In genomic region chr1:197222025-197222685, GRCh38 we compare ENCODE assay signal across 2 cellular contexts.
TF ChIP-seq lines count a peak whose summit lies in the region.

No MANE protein-coding gene starts in this region.

TF ChIP-seq in GM23338, 12 proteins besides CTCF, POLR2A, EP300 and RAD21 (continued from another document):
- TF ChIP-seq, protein P1, sequence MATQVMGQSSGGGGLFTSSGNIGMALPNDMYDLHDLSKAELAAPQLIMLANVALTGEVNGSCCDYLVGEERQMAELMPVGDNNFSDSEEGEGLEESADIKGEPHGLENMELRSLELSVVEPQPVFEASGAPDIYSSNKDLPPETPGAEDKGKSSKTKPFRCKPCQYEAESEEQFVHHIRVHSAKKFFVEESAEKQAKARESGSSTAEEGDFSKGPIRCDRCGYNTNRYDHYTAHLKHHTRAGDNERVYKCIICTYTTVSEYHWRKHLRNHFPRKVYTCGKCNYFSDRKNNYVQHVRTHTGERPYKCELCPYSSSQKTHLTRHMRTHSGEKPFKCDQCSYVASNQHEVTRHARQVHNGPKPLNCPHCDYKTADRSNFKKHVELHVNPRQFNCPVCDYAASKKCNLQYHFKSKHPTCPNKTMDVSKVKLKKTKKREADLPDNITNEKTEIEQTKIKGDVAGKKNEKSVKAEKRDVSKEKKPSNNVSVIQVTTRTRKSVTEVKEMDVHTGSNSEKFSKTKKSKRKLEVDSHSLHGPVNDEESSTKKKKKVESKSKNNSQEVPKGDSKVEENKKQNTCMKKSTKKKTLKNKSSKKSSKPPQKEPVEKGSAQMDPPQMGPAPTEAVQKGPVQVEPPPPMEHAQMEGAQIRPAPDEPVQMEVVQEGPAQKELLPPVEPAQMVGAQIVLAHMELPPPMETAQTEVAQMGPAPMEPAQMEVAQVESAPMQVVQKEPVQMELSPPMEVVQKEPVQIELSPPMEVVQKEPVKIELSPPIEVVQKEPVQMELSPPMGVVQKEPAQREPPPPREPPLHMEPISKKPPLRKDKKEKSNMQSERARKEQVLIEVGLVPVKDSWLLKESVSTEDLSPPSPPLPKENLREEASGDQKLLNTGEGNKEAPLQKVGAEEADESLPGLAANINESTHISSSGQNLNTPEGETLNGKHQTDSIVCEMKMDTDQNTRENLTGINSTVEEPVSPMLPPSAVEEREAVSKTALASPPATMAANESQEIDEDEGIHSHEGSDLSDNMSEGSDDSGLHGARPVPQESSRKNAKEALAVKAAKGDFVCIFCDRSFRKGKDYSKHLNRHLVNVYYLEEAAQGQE (IDR thresholded peaks at IDR 0.05; ENCODE audit: unreplicated experiment) = no peak
- TF ChIP-seq ZNF331 (CRISPR knock-in tag; IDR thresholded peaks at IDR 0.05; ENCODE audit: low read depth) (no peak), EZH2 (IDR thresholded peaks at IDR 0.05; ENCODE audit: low read depth, unreplicated experiment) (no peak), STAT1 (IDR thresholded peaks at IDR 0.05; ENCODE audit: unreplicated experiment) (no peak), ZNF462 (CRISPR knock-in tag; IDR thresholded peaks at IDR 0.05) (no peak), POLR2AphosphoS5 (IDR thresholded peaks at IDR 0.05; ENCODE audit: low read depth) (no peak), JUNB (IDR thresholded peaks at IDR 0.05; ENCODE audit: unreplicated experiment) (no peak), ZNF114 (CRISPR knock-in tag; IDR thresholded peaks at IDR 0.05) (no peak), CREB1 (CRISPR knock-in tag; IDR thresholded peaks at IDR 0.05; ENCODE audit: low read depth) (no peak), ETS1 (IDR thresholded peaks at IDR 0.05) (no peak), NANOG (IDR thresholded peaks at IDR 0.05; ENCODE audit: borderline replicate concordance) (no peak)

TF ChIP-seq in WTC11, 78 proteins besides CTCF, POLR2A, EP300 and RAD21:
- no peak for TF ChIP-seq ATF3 (CRISPR knock-in tag; conservative IDR thresholded peaks at IDR 0.05)
- TF ChIP-seq PRDM15 (CRISPR knock-in tag; IDR thresholded peaks at IDR 0.05) = no peak
- TF ChIP-seq, protein P2, sequence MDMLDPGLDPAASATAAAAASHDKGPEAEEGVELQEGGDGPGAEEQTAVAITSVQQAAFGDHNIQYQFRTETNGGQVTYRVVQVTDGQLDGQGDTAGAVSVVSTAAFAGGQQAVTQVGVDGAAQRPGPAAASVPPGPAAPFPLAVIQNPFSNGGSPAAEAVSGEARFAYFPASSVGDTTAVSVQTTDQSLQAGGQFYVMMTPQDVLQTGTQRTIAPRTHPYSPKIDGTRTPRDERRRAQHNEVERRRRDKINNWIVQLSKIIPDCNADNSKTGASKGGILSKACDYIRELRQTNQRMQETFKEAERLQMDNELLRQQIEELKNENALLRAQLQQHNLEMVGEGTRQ (CRISPR knock-in tag; IDR thresholded peaks at IDR 0.05) = no peak
- TF ChIP-seq KAT7 (CRISPR knock-in tag; IDR thresholded peaks at IDR 0.05; ENCODE audit: borderline replicate concordance) = no peak
- TF ChIP-seq ATF1 (CRISPR knock-in tag; IDR thresholded peaks at IDR 0.05) = no peak
- TF ChIP-seq SMAD3 (CRISPR knock-in tag; IDR thresholded peaks at IDR 0.05; ENCODE audit: borderline replicate concordance) = no peak
